32 cellular contexts compared by ENCODE assay signal in the genomic region with DNA sequence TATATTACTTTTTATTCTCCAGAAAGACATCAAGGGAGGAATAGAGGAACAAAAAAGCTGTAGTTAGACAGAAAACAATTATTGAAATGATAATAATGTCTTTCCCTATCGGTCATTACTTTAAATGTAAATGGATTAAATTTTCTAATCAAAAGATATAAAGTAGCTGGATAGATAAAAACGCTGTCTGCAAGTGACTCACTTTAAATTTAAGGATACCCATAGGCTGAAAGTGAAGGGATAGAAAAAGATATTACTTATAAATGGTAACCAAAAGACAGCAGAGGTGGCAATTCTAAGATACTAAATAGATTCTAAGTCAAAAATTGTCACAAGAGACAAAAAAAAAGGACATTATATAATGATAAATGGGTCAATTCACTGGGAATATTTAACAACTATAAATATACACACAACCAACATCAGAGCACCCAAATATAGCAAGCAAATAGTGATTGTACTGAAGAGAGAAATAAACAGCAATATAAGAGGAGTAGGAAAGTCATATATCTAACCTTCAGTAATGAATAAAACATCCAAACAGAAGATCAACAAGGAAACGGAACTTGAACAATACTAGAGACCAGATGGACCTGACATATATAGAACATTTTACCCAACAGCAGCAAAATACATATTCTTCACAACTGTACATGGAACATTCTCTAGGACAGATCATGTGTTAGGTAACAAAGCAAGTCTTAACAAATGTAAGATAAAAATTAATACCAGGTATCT.
"Had no signal": no experiment of that assay in that cellular context is flagged by ENCODE, and none has a peak within 500 bp of the region (broad histone marks: within the 10 kb centered on the region; RNA-seq: fewer than 3 reads in every experiment).

No MANE protein-coding gene starts in this region.

- DNase-seq: activated B cell treated with CpG ODN at 0.5 μM for 24 hours; activated CD4-positive, alpha-beta memory T cell treated with anti-CD3 and anti-CD28 coated beads for 36 hours; activated CD4-positive, alpha-beta T cell treated with anti-CD3 and anti-CD28 coated beads for 4 hours; activated CD4-positive, alpha-beta T cell treated with anti-CD3 and anti-CD28 coated beads, Interleukin-2, amount 10 ng/mL, durations not matched to agents 24 days and 14 days; activated CD4-positive, alpha-beta T cell treated with anti-CD3 and anti-CD28 coated beads, Interleukin-2, amount 50 U/mL, for 1 hour; activated CD4-positive, alpha-beta T cell treated with anti-CD3 and anti-CD28 coated beads, Interleukin-2, amount 50 U/mL, for 4 hours; activated CD4-positive, CD25-positive, alpha-beta regulatory T cell treated with anti-CD3 and anti-CD28 coated beads, Interleukin-2, amount 50 U/mL, for 72 hours; activated CD8-positive, alpha-beta memory T cell treated with anti-CD3 and anti-CD28 coated beads, Interleukin-2, amount 50 U/mL, for 4 hours; activated CD8-positive, alpha-beta T cell treated with anti-CD3 and anti-CD28 coated beads for 36 hours; activated effector memory CD4-positive, alpha-beta T cell treated with anti-CD3 and anti-CD28 coated beads, Interleukin-2, amount 50 U/mL, for 16 hours; activated gamma-delta T cell treated with Interleukin-2 at 50 U/mL for 16 hours; activated naive CD4-positive, alpha-beta T cell; activated naive CD4-positive, alpha-beta T cell treated with anti-CD3 and anti-CD28 coated beads for 36 hours; activated naive CD4-positive, alpha-beta T cell treated with anti-CD3 and anti-CD28 coated beads, Interleukin-2, amount 50 U/mL, for 16 hours; activated naive CD8-positive, alpha-beta T cell treated with anti-CD3 and anti-CD28 coated beads for 36 hours; activated T-cell treated with anti-CD3 and anti-CD28 coated beads for 4 hours; activated T-cell treated with anti-CD3 and anti-CD28 coated beads, Interleukin-2, amount 50 U/mL, for 1 hour; activated T-cell treated with anti-CD3 and anti-CD28 coated beads, Interleukin-2, amount 50 U/mL, for 4 hours; activated T-cell treated with anti-CD3 and anti-CD28 coated beads, Interleukin-2, amount 50 U/mL, for 72 hours; adrenal gland; aorta; body of pancreas; brain microvascular endothelial cell; central memory CD4-positive, alpha-beta T cell; T-helper 2 cell; T-helper 9 cell had no signal

- H3K4me3 ChIP-seq: adrenal gland, body of pancreas, breast epithelium had no signal

- ATAC-seq: activated CD8-positive, alpha-beta T cell treated with anti-CD3 and anti-CD28 coated beads for 36 hours; activated naive CD4-positive, alpha-beta T cell treated with anti-CD3 and anti-CD28 coated beads, Interleukin-2, amount 50 U/mL, for 72 hours; activated T-cell treated with anti-CD3 and anti-CD28 coated beads, Interleukin-2, amount 50 U/mL, for 4 hours; activated T-cell treated with anti-CD3 and anti-CD28 coated beads, Interleukin-2, amount 50 U/mL, for 72 hours; activated T-helper 17 cell treated with anti-CD3 and anti-CD28 coated beads, Interleukin-2, amount 50 U/mL, for 72 hours; body of pancreas had no signal

- H3K9me3 ChIP-seq: adrenal gland, body of pancreas had no signal

- H3K36me3 ChIP-seq: adrenal gland, brain microvascular endothelial cell, breast epithelium had no signal

- H3K27ac ChIP-seq: adrenal gland, body of pancreas, brain microvascular endothelial cell, breast epithelium, VCaP had no signal

- H3K27me3 ChIP-seq: adrenal gland, body of pancreas, brain microvascular endothelial cell, breast epithelium had no signal

- FAIRE-seq: astrocyte, TTC549 had no signal

- H3K4me1 ChIP-seq: adrenal gland, body of pancreas, breast epithelium had no signal
